In the genomic region with DNA sequence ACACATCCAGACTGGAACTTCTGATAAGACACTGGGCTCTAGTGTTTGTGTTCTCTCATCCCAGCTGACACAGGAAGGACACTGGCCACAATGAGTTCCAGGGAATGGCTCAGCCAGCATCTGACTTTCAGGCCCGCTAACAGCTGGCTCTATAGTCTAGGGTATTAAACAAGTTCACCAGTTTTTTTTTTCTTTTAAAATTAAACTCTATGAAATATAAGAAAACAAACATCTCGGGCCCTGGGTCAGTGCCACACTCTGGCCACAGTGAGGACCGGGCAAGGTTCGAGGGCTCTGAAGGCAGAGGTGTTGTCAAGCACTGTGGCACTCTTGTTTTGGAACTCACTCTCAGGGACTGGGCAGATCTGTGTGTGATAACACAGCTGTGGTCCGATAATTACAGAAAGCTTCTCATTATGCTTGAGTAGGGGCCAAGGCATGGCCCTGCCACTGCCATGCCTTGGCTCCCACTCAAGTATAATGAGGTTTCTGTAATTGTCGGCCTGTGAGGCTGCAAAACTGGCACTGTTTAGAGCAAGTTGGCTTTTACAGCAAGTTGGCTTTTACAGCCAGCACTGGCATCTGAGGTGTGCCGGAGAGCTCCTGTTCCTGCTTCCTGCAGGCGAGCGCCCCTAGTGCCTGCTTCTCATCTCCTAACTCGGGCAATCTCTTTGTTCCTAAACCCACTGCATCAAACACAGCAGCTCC, we compare ENCODE assay signal across 8 cellular contexts.
DNase-seq lines count a peak whose midpoint lies in the region; ATAC-seq and TF ChIP-seq lines count a peak whose summit lies in the region.

No MANE protein-coding gene starts in this region.

- H3K23ac ChIP-seq in neuronal stem cell (ENCODE audit: low read depth, low read length, poor library complexity): no peak overlapping the region

- H3K4me3 Mint-ChIP-seq in activated T-cell treated with anti-CD3 and anti-CD28 coated beads, Interleukin-2, amount 50 U/mL, for 24 hours: no peak overlapping the region

- DNase-seq in NCI-H146 (lab: John Stamatoyannopoulos, UW) (peak; percentile 19), NCI-H146 treated with DMSO at 0.1 percent for 48 hours (lab: John Stamatoyannopoulos, UW; ENCODE audit: unreplicated experiment) (no peak), NCI-H2171 treated with DMSO at 0.1 percent for 48 hours (lab: John Stamatoyannopoulos, UW) (peak; percentile 71), fibroblast of pulmonary artery (ENCODE audit: low read depth) (no peak), neuronal stem cell (ENCODE audit: low spot score) (peak; percentile 0), aorta (peak; percentile 60 to 82), posterior vena cava (ENCODE audit: low spot score) (no peak)
- peak; percentile 48 for DNase-seq in activated T-cell treated with anti-CD3 and anti-CD28 coated beads, Interleukin-2, amount 50 U/mL, for 24 hours

- no peak overlapping the region for H2BK15ac ChIP-seq in neuronal stem cell (ENCODE audit: low read length)

- no peaks in the 10 kb centered on the region for H3K36me3 Mint-ChIP-seq in activated T-cell treated with anti-CD3 and anti-CD28 coated beads, Interleukin-2, amount 50 U/mL, for 24 hours (ENCODE audit: low read depth)

- H2AFZ ChIP-seq in neuronal stem cell (ENCODE audit: low read length): peak overlapping the region; percentile 65

- H3K14ac ChIP-seq in neuronal stem cell (ENCODE audit: low read length): no peak overlapping the region

- peaks cover 9% of the 10 kb centered on the region for H3K4me1 Mint-ChIP-seq in activated T-cell treated with anti-CD3 and anti-CD28 coated beads, Interleukin-2, amount 50 U/mL, for 24 hours (ENCODE audit: low read depth)

- no peak overlapping the region for H3K18ac ChIP-seq in neuronal stem cell (ENCODE audit: low read length)

- H3K79me1 ChIP-seq in neuronal stem cell (ENCODE audit: low read depth, low read length): no peaks in the 10 kb centered on the region

- no peaks in the 10 kb centered on the region for H3K4me1 ChIP-seq in neuronal stem cell (ENCODE audit: control insufficient read depth in 2 of 2, insufficient read depth in 1 of 2, low read depth in 1 of 2, low read length in 2 of 2)
- H3K4me1 ChIP-seq in aorta (ENCODE audit: control insufficient read depth in 1 of 2, insufficient read depth in 2 of 2, low read length in 2 of 2): peaks cover 0 to 3% of the 10 kb centered on the region in 2 donors

- H3K27ac ChIP-seq in neuronal stem cell (replicated peaks; ENCODE audit: low read length) (no peak overlapping the region), aorta (ENCODE audit: low read depth in 1 of 2, low read length in 2 of 2) (peak overlapping the region; percentile 18 to 26)

- H2AK5ac ChIP-seq in neuronal stem cell (ENCODE audit: low read depth, low read length): no peak overlapping the region

- no peaks in the 10 kb centered on the region for H3K9me3 Mint-ChIP-seq in activated T-cell treated with anti-CD3 and anti-CD28 coated beads, Interleukin-2, amount 50 U/mL, for 24 hours

- H3K9me3 ChIP-seq in neuronal stem cell (replicated peaks in 1 of 2; ENCODE audit: control insufficient read depth in 2 of 2, insufficient read depth in 1 of 2, low read depth in 1 of 2, low read length in 2 of 2) (no peaks in the 10 kb centered on the region), aorta (ENCODE audit: control insufficient read depth, low read length) (no peaks in the 10 kb centered on the region)

- H3K27me3 Mint-ChIP-seq in activated T-cell treated with anti-CD3 and anti-CD28 coated beads, Interleukin-2, amount 50 U/mL, for 24 hours: peaks cover 10% of the 10 kb centered on the region

- H3K4me3 ChIP-seq in fibroblast of pulmonary artery (replicated peaks; ENCODE audit: low read depth, low read length): no peak overlapping the region
- no peak overlapping the region for H3K4me3 ChIP-seq in neuronal stem cell (ENCODE audit: low read length in 2 of 2)
- H3K4me3 ChIP-seq in aorta (ENCODE audit: low read length in 2 of 2): no peak overlapping the region

- H2BK120ac ChIP-seq in neuronal stem cell (ENCODE audit: low read depth, low read length): no peak overlapping the region

- no peak overlapping the region for H2BK5ac ChIP-seq in neuronal stem cell (ENCODE audit: low read length)

- intact Hi-C loops in aorta (cut with DNase I) (no loop called here), posterior vena cava (cut with DNase I) (no loop called here)

- WGBS in neuronal stem cell (ENCODE audit: extremely low coverage in 2 of 2, insufficient read length in 2 of 2, insufficient replicate concordance in 1 of 2), 2 donors: no CpG with 5 or more reads among the region's 10 CpGs
- 3 to 25% methylated on average over 10 of the region's 10 CpGs for WGBS in aorta, 2 donors

- ATAC-seq in aorta (ENCODE audit: low FRiP score): peak; percentile 26

- no peak overlapping the region for H3K4me2 ChIP-seq in neuronal stem cell (ENCODE audit: insufficient read depth, low read length, poor library complexity, severe bottlenecking)

- no peak overlapping the region for H3K27ac Mint-ChIP-seq in activated T-cell treated with anti-CD3 and anti-CD28 coated beads, Interleukin-2, amount 50 U/mL, for 24 hours

- no peak overlapping the region for H4K8ac ChIP-seq in neuronal stem cell (ENCODE audit: low read depth, low read length)

- H3K9ac ChIP-seq in neuronal stem cell (ENCODE audit: low read depth, low read length, poor library complexity): no peak overlapping the region

- H3K4ac ChIP-seq in neuronal stem cell (ENCODE audit: low read length): no peak overlapping the region

- H4K91ac ChIP-seq in neuronal stem cell (ENCODE audit: low read depth, low read length, poor library complexity): no peak overlapping the region

- no peaks in the 10 kb centered on the region for H3K36me3 ChIP-seq in neuronal stem cell (replicated peaks in 1 of 2; ENCODE audit: control insufficient read depth in 2 of 2, insufficient read depth in 2 of 2, low read length in 2 of 2)
- H3K36me3 ChIP-seq in aorta (ENCODE audit: control insufficient read depth in 1 of 2, insufficient read depth in 2 of 2, low read length in 1 of 2): no peaks in the 10 kb centered on the region

- TF ChIP-seq CTCF in fibroblast of pulmonary artery (IDR thresholded peaks at IDR 0.05; ENCODE audit: low read length, missing control alignments): peak; percentile 24

- H3K27me3 ChIP-seq in neuronal stem cell (ENCODE audit: control insufficient read depth in 3 of 3, insufficient read depth in 3 of 3, low read depth in 1 of 3, low read length in 3 of 3): no peaks in the 10 kb centered on the region
- H3K27me3 ChIP-seq in aorta (ENCODE audit: control insufficient read depth in 1 of 2, insufficient read depth in 2 of 2, low read length in 1 of 2): no peaks in the 10 kb centered on the region

- H2BK12ac ChIP-seq in neuronal stem cell (ENCODE audit: low read length): no peak overlapping the region

Comparison
In these comparisons a context has a peak if more than half of its experiments do, and no peak if none do; other contexts are left out.
1. DNase-seq: peak in NCI-H146 (single experiment), NCI-H2171 treated with DMSO at 0.1 percent for 48 hours (single experiment), activated T-cell treated with anti-CD3 and anti-CD28 coated beads, Interleukin-2, amount 50 U/mL, for 24 hours (single experiment), neuronal stem cell (single experiment) and aorta (2 of 2); none in NCI-H146 treated with DMSO at 0.1 percent for 48 hours (single experiment), fibroblast of pulmonary artery (single experiment) and posterior vena cava (single experiment).